8 cellular contexts compared by ENCODE assay signal in the genomic region with DNA sequence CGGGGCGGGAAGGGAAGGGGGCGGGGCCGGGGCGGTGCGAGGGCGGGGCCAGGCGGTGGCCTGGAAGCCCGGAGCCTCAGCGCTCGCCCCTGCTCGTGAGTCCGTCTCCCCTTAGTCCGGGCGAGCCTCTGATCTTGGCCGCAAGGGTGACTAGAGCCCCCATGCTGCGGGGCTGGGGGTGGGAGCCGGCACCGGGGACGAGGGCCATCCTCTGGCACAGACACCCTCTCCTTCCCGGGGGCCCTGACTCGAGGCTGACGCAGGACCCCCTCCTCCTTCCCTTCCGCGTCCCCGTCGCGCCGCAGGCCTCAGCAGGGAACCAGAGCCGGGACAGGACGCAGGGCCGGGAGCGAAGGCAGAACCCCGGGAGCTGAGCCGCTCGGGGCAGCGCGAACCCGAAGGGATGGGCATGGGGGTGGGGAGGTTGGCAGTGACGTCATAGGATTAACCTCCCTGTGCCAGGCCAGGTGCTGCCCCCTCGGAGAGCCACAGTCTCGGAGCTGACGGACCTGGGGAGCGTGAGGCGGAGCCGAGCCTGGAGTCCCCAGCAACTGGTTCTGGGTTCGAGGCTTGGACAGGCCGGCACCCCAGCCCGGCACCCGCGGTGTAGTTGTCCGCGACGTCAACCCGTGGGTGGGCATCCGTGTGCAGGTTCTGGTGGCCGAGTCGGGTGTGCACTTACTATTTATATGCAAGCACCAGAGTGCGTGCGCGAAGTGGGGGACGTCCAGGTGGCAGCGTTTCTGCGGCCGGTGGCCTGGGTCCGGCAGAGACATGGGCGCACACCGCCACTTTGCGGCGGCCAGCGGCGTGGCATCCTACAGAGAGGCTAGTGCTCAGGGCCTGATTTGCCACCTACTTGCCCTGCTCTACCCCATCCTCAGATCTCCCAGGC. TPM values are rescaled to one million over a fixed set of nuclear protein-coding genes. Genes with fewer than 3 reads are reported as not detected.
A peak's percentile ranks its signal among the peaks of the same experiment; 100 is the strongest.
DNase-seq lines count a peak whose midpoint lies in the region; ATAC-seq and TF ChIP-seq lines count a peak whose summit lies in the region.

No MANE protein-coding gene starts in this region.

- no peaks in the 10 kb centered on the region for H3K9me2 ChIP-seq in HCT116 (ENCODE audit: insufficient read depth)

- no peaks in the 10 kb centered on the region for H3K9me3 ChIP-seq in HCT116 (ENCODE audit: control insufficient read depth in 1 of 2, insufficient read depth in 1 of 2, low read depth in 1 of 2, low read length in 2 of 2)
- H3K9me3 ChIP-seq in left lung, result no peaks in the 10 kb centered on the region

- no peak for TF ChIP-seq POLR2A in HCT116 (IDR thresholded peaks at IDR 0.05; ENCODE audit: borderline replicate concordance, extremely low read depth, insufficient read depth, insufficient read length)

- intact Hi-C loops in HCT116 (cut with micrococcal nuclease), result loop anchor here (1.0 to 10.0 kb wide), 6 partner anchors 24 to 358 kb away; partner anchors contain the start of gene NMT1
- intact Hi-C loops in left lung (cut with DNase I), result loop anchor here in 1 of 2 donors (10.0 kb wide), 1 partner anchor 62 kb away; no protein-coding TSS in a partner anchor

- TSS peak; percentile 51 for BruUV-seq in HCT116 (replicated peaks; lab: Mats Ljungman, UMichigan)

- peak; percentile 62 for ATAC-seq in HCT116
- ATAC-seq in left lung, result peak; percentile 80
- ATAC-seq in GM18502 (IDR thresholded peaks at IDR 0.05; ENCODE audit: poor library complexity, unreplicated experiment), result no peak

- peak overlapping the region; percentile 100 for H3K4me2 ChIP-seq in HCT116 (ENCODE audit: low read length)

- H3K9ac ChIP-seq in HCT116 (ENCODE audit: low read length), result peak overlapping the region; percentile 82

- H3K36me3 ChIP-seq in HCT116 (ENCODE audit: control insufficient read depth in 1 of 2, insufficient read depth in 2 of 2, low read length in 2 of 2) (no peaks in the 10 kb centered on the region), left lung (no peaks in the 10 kb centered on the region)

- H3K4me1 ChIP-seq in HCT116 (ENCODE audit: control insufficient read depth in 1 of 2, insufficient read depth in 2 of 2, low read length in 2 of 2) (peaks cover 41 to 62% of the 10 kb centered on the region in 2 experiments), left lung (peaks cover 24 to 51% of the 10 kb centered on the region in 2 donors)

- peaks cover 36% of the 10 kb centered on the region for H3K79me2 ChIP-seq in HCT116 (ENCODE audit: insufficient read depth, low read length)

- H3K27me3 ChIP-seq in HCT116 (ENCODE audit: insufficient read depth, low read length), result no peaks in the 10 kb centered on the region
- no peaks in the 10 kb centered on the region for H3K27me3 ChIP-seq in left lung

- peak overlapping the region; percentile 84 for H2AFZ ChIP-seq in HCT116 (ENCODE audit: low read depth, low read length, poor library complexity, severe bottlenecking)

- DNase-seq in COLO668 (lab: John Stamatoyannopoulos, UW; ENCODE audit: unreplicated experiment), result peak; percentile 75
- DNase-seq in HCT116 (ENCODE audit: low read depth, low spot score), result peak; percentile 67
- DNase-seq in NCI-H510A treated with DMSO at 0.1 percent for 48 hours (lab: John Stamatoyannopoulos, UW), result peak; percentile 66
- DNase-seq in activated CD4-positive, alpha-beta T cell treated with anti-CD3 and anti-CD28 coated beads for 48 hours, result peak; percentile 72
- DNase-seq in dermis blood vessel endothelial cell, result peak; percentile 91
- peak; percentile 87 to 96 for DNase-seq in left lung
- DNase-seq in stimulated activated CD4-positive, alpha-beta T cell treated with anti-CD3 and anti-CD28 coated beads, Interleukin-2, amount 100 ng/mL, for 24 hours, result peak; percentile 73 to 77

- RAD21 ChIA-PET in HCT116 (lab: Charles Lee; ENCODE audit: low non-redundant PET in 1 of 2, low total read pairs in 2 of 2, uncharacterized antibody in 2 of 2, unreplicated experiment in 2 of 2), result interaction anchor here (0.6 to 1.2 kb wide), 5 partner anchors 65 to 1842 kb away, joined by 3 to 8 read pairs (median 5); no protein-coding TSS in a partner anchor

- POLR2A ChIA-PET in HCT116 (lab: Charles Lee), result interaction anchor here (1.1 kb wide), 1 partner anchor 16 kb away, joined by 5 read pairs; the partner anchor contains the start of gene HEXIM1

- TF ChIP-seq RAD21 in HCT116 (IDR thresholded peaks at IDR 0.05; ENCODE audit: low read depth), result peak; percentile 95

- peak; percentile 73 to 90 (median 80) for TF ChIP-seq CTCF in HCT116 (IDR thresholded peaks at IDR 0.05 in 2 of 3, conservative IDR thresholded peaks at IDR 0.05 in 1 of 3; ENCODE audit: borderline replicate concordance in 1 of 3, insufficient read depth in 1 of 3, low read depth in 2 of 3, low read length in 2 of 3)
- peak; percentile 73 to 84 for TF ChIP-seq CTCF in left lung (IDR thresholded peaks at IDR 0.05)

- H3K27ac ChIP-seq in HCT116 (ENCODE audit: low read depth, low read length) (peak overlapping the region; percentile 95), left lung (peak overlapping the region; percentile 90 to 98)

- H3K4me3 ChIP-seq in HCT116 (replicated peaks in 1 of 2; ENCODE audit: low read depth in 1 of 2, low read length in 2 of 2), result peak overlapping the region; percentile 84 to 86
- peak overlapping the region; percentile 72 to 74 for H3K4me3 ChIP-seq in left lung

- H4K20me1 ChIP-seq in HCT116 (ENCODE audit: insufficient read depth), result no peaks in the 10 kb centered on the region

- CTCF ChIA-PET in HCT116 (lab: Charles Lee), result interaction anchor here (0.7 to 1.7 kb wide), 4 partner anchors 24 to 213 kb away, joined by 3 to 4 read pairs (median 4); no protein-coding TSS in a partner anchor

TF ChIP-seq in HCT116, 20 proteins besides CTCF, POLR2A, EP300 and RAD21 (continues in another document):
- TF ChIP-seq MAX (IDR thresholded peaks at IDR 0.05), result peak; percentile 59; the same call in 1 of the 2 replicates
- no peak for TF ChIP-seq ZNF274 (IDR thresholded peaks at IDR 0.05; ENCODE audit: low read depth, low read length)
- no peak for TF ChIP-seq CEBPB (IDR thresholded peaks at IDR 0.05; ENCODE audit: low read depth)
- TF ChIP-seq YY1 (IDR thresholded peaks at IDR 0.05; ENCODE audit: extremely low read depth, insufficient replicate concordance, low read depth, low read length), result no peak
- no peak for TF ChIP-seq REST (IDR thresholded peaks at IDR 0.05; ENCODE audit: low read depth)
- TF ChIP-seq SRF (IDR thresholded peaks at IDR 0.05; ENCODE audit: low read depth), result no peak
- no peak for TF ChIP-seq EZH2 (IDR thresholded peaks at IDR 0.05)
- no peak for TF ChIP-seq FOSL1 (IDR thresholded peaks at IDR 0.05; ENCODE audit: low read depth)
- no peak for TF ChIP-seq SIN3A (IDR thresholded peaks at IDR 0.05; ENCODE audit: low read depth)
- no peak for TF ChIP-seq EGR1 (IDR thresholded peaks at IDR 0.05; ENCODE audit: low read depth)
- peak; percentile 78 for TF ChIP-seq TCF7L2 (IDR thresholded peaks at IDR 0.05; ENCODE audit: borderline replicate concordance, extremely low read depth, insufficient read depth, insufficient read length)
- peak; percentile 42; the same call in 1 of the 2 replicates for TF ChIP-seq ZFX (IDR thresholded peaks at IDR 0.05)
- TF ChIP-seq ELF1 (IDR thresholded peaks at IDR 0.05; ENCODE audit: borderline replicate concordance, low read depth), result no peak
- no peak for TF ChIP-seq JUND (IDR thresholded peaks at IDR 0.05)
- TF ChIP-seq, protein P1, sequence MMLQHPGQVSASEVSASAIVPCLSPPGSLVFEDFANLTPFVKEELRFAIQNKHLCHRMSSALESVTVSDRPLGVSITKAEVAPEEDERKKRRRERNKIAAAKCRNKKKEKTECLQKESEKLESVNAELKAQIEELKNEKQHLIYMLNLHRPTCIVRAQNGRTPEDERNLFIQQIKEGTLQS (IDR thresholded peaks at IDR 0.05), result no peak

RNA-seq across cellular contexts. Expression of gene PLCD3, which starts 0.5 kb away (rescaled TPM):
- 197 TPM for total RNA-seq in HCT116 (2021; ENCODE audit: unreplicated experiment)
- polyA plus RNA-seq in HCT116 (2012), result 109 and 122 TPM in 2 replicates
- 51.3 and 51.4 TPM in 2 replicates for total RNA-seq in dermis blood vessel endothelial cell
- 10 to 100 TPM; 41.0 to 49.1 TPM for total RNA-seq in left lung

RNA-seq across cellular contexts. Expression of gene ACBD4, which starts 2.7 kb away (rescaled TPM):
- total RNA-seq in HCT116 (2021; ENCODE audit: unreplicated experiment), result 13.6 TPM
- 6.1 and 9.5 TPM in 2 replicates for polyA plus RNA-seq in HCT116 (2012)
- 4.5 and 4.9 TPM in 2 replicates for total RNA-seq in dermis blood vessel endothelial cell
- 10 to 100 TPM; 10.6 to 15.7 TPM for total RNA-seq in left lung

RNA-seq across cellular contexts. Expression of gene HEXIM1, which starts 15.5 kb away (rescaled TPM):
- 58.0 TPM for total RNA-seq in HCT116 (2021; ENCODE audit: unreplicated experiment)
- 29.6 and 33.0 TPM in 2 replicates for polyA plus RNA-seq in HCT116 (2012)
- 7.0 and 11.0 TPM in 2 replicates for total RNA-seq in dermis blood vessel endothelial cell
- 10 to 100 TPM; 27.3 to 34.6 TPM for total RNA-seq in left lung

RNA-seq across cellular contexts. Expression of gene HEXIM2, which starts 28.9 kb away (rescaled TPM):
- 13.5 TPM for total RNA-seq in HCT116 (2021; ENCODE audit: unreplicated experiment)
- polyA plus RNA-seq in HCT116 (2012), result 14.1 and 18.1 TPM in 2 replicates
- 4.1 and 4.8 TPM in 2 replicates for total RNA-seq in dermis blood vessel endothelial cell
- 1 to 10 TPM; 5.4 to 6.0 TPM for total RNA-seq in left lung
